Comparison of ENCODE assay signal across 15 cellular contexts in the genomic region with DNA sequence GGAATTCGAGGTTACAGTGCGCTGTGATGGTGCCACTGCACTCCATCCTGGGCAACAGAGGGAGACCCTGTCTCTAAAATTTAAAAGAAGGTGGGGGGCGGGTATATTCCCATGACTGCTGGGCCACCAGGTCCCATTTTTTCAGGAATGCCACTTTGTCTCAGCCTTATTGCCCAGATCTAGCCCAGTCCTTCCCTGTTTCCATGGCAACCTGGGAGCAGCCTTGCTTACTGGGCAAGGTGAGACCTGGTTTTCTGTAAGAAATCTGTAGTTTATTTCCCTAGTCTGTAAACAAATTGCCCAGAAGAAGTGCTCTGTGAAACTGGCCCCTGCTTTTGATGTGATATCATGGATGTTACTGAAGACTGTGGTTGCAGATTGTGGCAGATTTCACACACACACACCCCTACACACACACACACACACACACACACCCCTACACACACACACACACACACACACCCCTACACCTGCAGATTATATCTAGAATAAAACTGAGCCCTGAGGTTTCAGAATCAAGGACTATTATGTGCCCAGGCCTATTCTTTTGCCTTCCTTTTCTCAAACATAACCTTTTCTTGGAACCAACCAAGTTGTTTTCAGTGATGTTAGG. TPM values are rescaled to one million over a fixed set of nuclear protein-coding genes. Genes with fewer than 3 reads are reported as not detected.
DNase-seq lines count a peak whose midpoint lies in the region; TF ChIP-seq lines count a peak whose summit lies in the region.
"Had no signal": no experiment of that assay in that cellular context is flagged by ENCODE, and none has a peak within 500 bp of the region (broad histone marks: within the 10 kb centered on the region; RNA-seq: fewer than 3 reads in every experiment).

No MANE protein-coding gene starts in this region.

- H3K9me3 Mint-ChIP-seq in activated CD4-positive, alpha-beta T cell treated with anti-CD3 and anti-CD28 coated beads, Interleukin-2, amount 10 ng/mL, durations not matched to agents 7 days and 5 days = no peaks in the 10 kb centered on the region

- H3K4me1 Mint-ChIP-seq in activated CD4-positive, alpha-beta T cell treated with anti-CD3 and anti-CD28 coated beads, Interleukin-2, amount 10 ng/mL, durations not matched to agents 7 days and 5 days = peaks cover 81% of the 10 kb centered on the region

- H3K27me3 ChIP-seq in neutrophil = no peaks in the 10 kb centered on the region
- H3K27me3 ChIP-seq: pancreas had no signal

- H3K27ac ChIP-seq in HEK293 (ENCODE audit: extremely low read depth, low read depth, low read length) (no peak overlapping the region), caudate nucleus (ENCODE audit: low read depth, low read length) (peak overlapping the region; percentile 26), neutrophil (peak overlapping the region; percentile 58)

- H3K9me3 ChIP-seq in HEK293 (ENCODE audit: control insufficient read depth, insufficient read depth, low read depth, low read length) (no peaks in the 10 kb centered on the region), neutrophil (no peaks in the 10 kb centered on the region)
- H3K9me3 ChIP-seq: pancreas had no signal

- H3K4me3 ChIP-seq in HEK293 (ENCODE audit: low read depth, low read length) = no peak overlapping the region
- H3K4me3 ChIP-seq in neutrophil (ENCODE audit: low read depth in 1 of 2, low read length in 1 of 2) = no peak overlapping the region
- H3K4me3 ChIP-seq: pancreas had no signal

- POLR2A ChIA-PET in activated CD4-positive, alpha-beta T cell treated with anti-CD3 and anti-CD28 coated beads, Interleukin-2, amount 10 ng/mL, durations not matched to agents 7 days and 5 days (lab: Charles Lee) = interaction anchor here (1.4 kb wide), 1 partner anchor 12 kb away, joined by 3 read pairs; no protein-coding TSS in a partner anchor
- POLR2A ChIA-PET in HEK293 (lab: Yijun Ruan, JAX) = no interaction called here

- DNase-seq in activated CD4-positive, alpha-beta T cell treated with anti-CD3 and anti-CD28 coated beads, Interleukin-2, amount 10 ng/mL, durations not matched to agents 7 days and 5 days = no peak
- no peak for DNase-seq in activated CD4-positive, alpha-beta T cell treated with anti-CD3 and anti-CD28 coated beads, Interleukin-2, amount 50 U/mL, for 1 hour
- DNase-seq in caudate nucleus (lab: John Stamatoyannopoulos, UW) = peak in 1 of 61 donors; percentile 6
- no peak for DNase-seq in occipital lobe (lab: John Stamatoyannopoulos, UW)
- DNase-seq in NCI-H510A (lab: John Stamatoyannopoulos, UW) = no peak
- DNase-seq in activated naive CD4-positive, alpha-beta T cell treated with Interleukin-2 at 50 U/mL for 16 hours = no peak
- DNase-seq: activated CD4-positive, CD25-positive, alpha-beta regulatory T cell treated with anti-CD3 and anti-CD28 coated beads, Interleukin-2, amount 50 U/mL, for 72 hours; activated T-cell treated with anti-CD3 and anti-CD28 coated beads, Interleukin-2, amount 50 U/mL, for 72 hours; anterior cingulate cortex; Kasumi-1; NCI-H1417 treated with DMSO at 0.1 percent for 48 hours; pancreas; Right ventricle myocardium superior had no signal

- no peak overlapping the region for H3K4me3 Mint-ChIP-seq in activated CD4-positive, alpha-beta T cell treated with anti-CD3 and anti-CD28 coated beads, Interleukin-2, amount 10 ng/mL, durations not matched to agents 7 days and 5 days

- no peak for TF ChIP-seq CTCF in HEK293 (tag by site-specific recombination; IDR thresholded peaks at IDR 0.05)
- TF ChIP-seq CTCF in neutrophil (IDR thresholded peaks at IDR 0.05) = no peak

- H3K4me1 ChIP-seq in HEK293 (ENCODE audit: control insufficient read depth, insufficient read depth, low read length) = 0 out of 2 replicates have a peak, but pooled peaks cover 2% of the 10 kb centered on the region
- H3K4me1 ChIP-seq in neutrophil (ENCODE audit: control insufficient read depth in 1 of 2, insufficient read depth in 1 of 2, low read depth in 1 of 2, low read length in 1 of 2) = peaks cover 50 to 53% of the 10 kb centered on the region in 2 experiments

- peaks cover 6 to 28% of the 10 kb centered on the region in 2 experiments; a peak in 2 of 3 replicates for H3K36me3 ChIP-seq in HEK293 (ENCODE audit: control insufficient read depth in 2 of 2, insufficient read depth in 1 of 2, low read length in 2 of 2)
- H3K36me3 ChIP-seq in neutrophil = peaks cover 31% of the 10 kb centered on the region

- CTCF ChIA-PET in activated CD4-positive, alpha-beta T cell treated with anti-CD3 and anti-CD28 coated beads, Interleukin-2, amount 10 ng/mL, durations not matched to agents 7 days and 5 days (lab: Charles Lee) = interaction anchor here (0.8 to 4.9 kb wide), 4 partner anchors 9 to 19 kb away, joined by 4 to 20 read pairs (median 4); partner anchors contain the start of gene OGDH
- CTCF ChIA-PET in HEK293 (lab: Yijun Ruan, JAX) = interaction anchor here (0.6 to 1.1 kb wide), 3 partner anchors 10 to 17 kb away, joined by 3 to 4 read pairs (median 3); no protein-coding TSS in a partner anchor

- H3K27ac Mint-ChIP-seq in activated CD4-positive, alpha-beta T cell treated with anti-CD3 and anti-CD28 coated beads, Interleukin-2, amount 10 ng/mL, durations not matched to agents 7 days and 5 days = peak overlapping the region; percentile 93
- H3K27ac Mint-ChIP-seq: activated T-cell treated with anti-CD3 and anti-CD28 coated beads, Interleukin-2, amount 50 U/mL, for 72 hours had no signal

- H3K27me3 Mint-ChIP-seq in activated CD4-positive, alpha-beta T cell treated with anti-CD3 and anti-CD28 coated beads, Interleukin-2, amount 10 ng/mL, durations not matched to agents 7 days and 5 days = no peaks in the 10 kb centered on the region

- H3K36me3 Mint-ChIP-seq in activated CD4-positive, alpha-beta T cell treated with anti-CD3 and anti-CD28 coated beads, Interleukin-2, amount 10 ng/mL, durations not matched to agents 7 days and 5 days (ENCODE audit: low read depth) = peaks cover 69% of the 10 kb centered on the region

TF ChIP-seq in HEK293, 187 proteins besides CTCF, POLR2A, EP300 and RAD21:
- TF ChIP-seq, protein P1, sequence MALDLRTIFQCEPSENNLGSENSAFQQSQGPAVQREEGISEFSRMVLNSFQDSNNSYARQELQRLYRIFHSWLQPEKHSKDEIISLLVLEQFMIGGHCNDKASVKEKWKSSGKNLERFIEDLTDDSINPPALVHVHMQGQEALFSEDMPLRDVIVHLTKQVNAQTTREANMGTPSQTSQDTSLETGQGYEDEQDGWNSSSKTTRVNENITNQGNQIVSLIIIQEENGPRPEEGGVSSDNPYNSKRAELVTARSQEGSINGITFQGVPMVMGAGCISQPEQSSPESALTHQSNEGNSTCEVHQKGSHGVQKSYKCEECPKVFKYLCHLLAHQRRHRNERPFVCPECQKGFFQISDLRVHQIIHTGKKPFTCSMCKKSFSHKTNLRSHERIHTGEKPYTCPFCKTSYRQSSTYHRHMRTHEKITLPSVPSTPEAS (tag by site-specific recombination; IDR thresholded peaks at IDR 0.05) = peak; percentile 79
- no peak for TF ChIP-seq PRDM6 (tag by site-specific recombination; IDR thresholded peaks at IDR 0.05)

RNA-seq across cellular contexts. Expression of gene OGDH, which starts 19.6 kb away (rescaled TPM):
- 100 to 1,000 TPM; 114 to 121 TPM for total RNA-seq in activated CD4-positive, alpha-beta T cell treated with anti-CD3 and anti-CD28 coated beads, Interleukin-2, amount 10 ng/mL, durations not matched to agents 7 days and 5 days
- total RNA-seq in occipital lobe = 40.9 TPM

RNA-seq across cellular contexts. Expression of gene TMED4, which starts 44.0 kb away (rescaled TPM):
- total RNA-seq in activated CD4-positive, alpha-beta T cell treated with anti-CD3 and anti-CD28 coated beads, Interleukin-2, amount 10 ng/mL, durations not matched to agents 7 days and 5 days = 10 to 100 TPM; 78.1 to 78.3 TPM
- total RNA-seq in occipital lobe = 74.2 TPM

RNA-seq across cellular contexts. Expression of gene DDX56, which starts 52.3 kb away (rescaled TPM):
- 10 to 100 TPM; 83.6 to 84.9 TPM for total RNA-seq in activated CD4-positive, alpha-beta T cell treated with anti-CD3 and anti-CD28 coated beads, Interleukin-2, amount 10 ng/mL, durations not matched to agents 7 days and 5 days
- total RNA-seq in occipital lobe = 46.8 TPM
